ENCODE assay signal across 1 cellular context in genomic region chr5:6632931-6633468, GRCh38.
TF ChIP-seq lines count a peak whose summit lies in the region.

Gene NSUN2, minus strand, starts transcription at chr5:6633044. Its CDS starts 65 bp downstream, at chr5:6632979.
Gene SRD5A1, plus strand, starts transcription at chr5:6633440. Its CDS starts 137 bp downstream, at chr5:6633577.

TF ChIP-seq in HepG2, 621 proteins besides CTCF, POLR2A, EP300 and RAD21 (continued from another document and continues in another):
- TF ChIP-seq ZNF770 (CRISPR knock-in tag; IDR thresholded peaks at IDR 0.05) = no peak
- TF ChIP-seq GABPA (IDR thresholded peaks at IDR 0.05; ENCODE audit: low read depth, low read length) = peak; percentile 75
- peak; percentile 92 for TF ChIP-seq GABPA (CRISPR knock-in tag; IDR thresholded peaks at IDR 0.05; ENCODE audit: low read depth)
- peak; percentile 52; the same call in 1 of the 2 replicates for TF ChIP-seq TMF1 (CRISPR knock-in tag; IDR thresholded peaks at IDR 0.05; ENCODE audit: low read depth)
- TF ChIP-seq FOXK1 (CRISPR knock-in tag; IDR thresholded peaks at IDR 0.05; ENCODE audit: borderline replicate concordance, low read depth) = peak; percentile 32; the same call in 1 of the 2 replicates
- TF ChIP-seq ZFP36L1 (CRISPR knock-in tag; IDR thresholded peaks at IDR 0.05) = no peak
- TF ChIP-seq ZNF749 (CRISPR knock-in tag; IDR thresholded peaks at IDR 0.05; ENCODE audit: borderline replicate concordance) = 0 out of 2 replicates have a peak, but pooled peaks have one; percentile 44
- TF ChIP-seq ZBTB38 (CRISPR knock-in tag; IDR thresholded peaks at IDR 0.05) = no peak
- no peak for TF ChIP-seq SNAPC4 (CRISPR knock-in tag; IDR thresholded peaks at IDR 0.05)
- no peak for TF ChIP-seq CHD2 (IDR thresholded peaks at IDR 0.05; ENCODE audit: low read depth, low read length)
- no peak for TF ChIP-seq TRIM22 (IDR thresholded peaks at IDR 0.05)
- TF ChIP-seq BCLAF1 (IDR thresholded peaks at IDR 0.05) = no peak
- TF ChIP-seq ZNF512B (CRISPR knock-in tag; IDR thresholded peaks at IDR 0.05; ENCODE audit: borderline replicate concordance) = no peak
- TF ChIP-seq KDM1A (CRISPR knock-in tag; IDR thresholded peaks at IDR 0.05) = no peak
- no peak for TF ChIP-seq NKX3-1 (CRISPR knock-in tag; IDR thresholded peaks at IDR 0.05)
- no peak for TF ChIP-seq SUZ12 (IDR thresholded peaks at IDR 0.05; ENCODE audit: low read depth, low read length)
- TF ChIP-seq TBX2 (CRISPR knock-in tag; IDR thresholded peaks at IDR 0.05; ENCODE audit: borderline replicate concordance) = peak; percentile 22; the same call in 1 of the 2 replicates
- peak; percentile 92 for TF ChIP-seq GATAD1 (CRISPR knock-in tag; IDR thresholded peaks at IDR 0.05)
- TF ChIP-seq HNRNPK (IDR thresholded peaks at IDR 0.05; ENCODE audit: low read depth, low read length, poor library complexity, severe bottlenecking) = no peak
- no peak for TF ChIP-seq TAF15 (IDR thresholded peaks at IDR 0.05; ENCODE audit: low read depth, low read length, poor library complexity, severe bottlenecking)
- TF ChIP-seq ZNF878 (CRISPR knock-in tag; IDR thresholded peaks at IDR 0.05) = no peak
- 0 out of 2 replicates have a peak, but pooled peaks have one; percentile 44 for TF ChIP-seq ZBTB39 (CRISPR knock-in tag; IDR thresholded peaks at IDR 0.05)
- no peak for TF ChIP-seq STAG1 (CRISPR knock-in tag; IDR thresholded peaks at IDR 0.05)
- TF ChIP-seq ARNT2 (CRISPR knock-in tag; IDR thresholded peaks at IDR 0.05; ENCODE audit: low read depth) = peak; percentile 13; the same call in 1 of the 2 replicates
- TF ChIP-seq REL (CRISPR knock-in tag; conservative IDR thresholded peaks at IDR 0.05) = peak; percentile 36; the same call in 1 of the 2 replicates
- TF ChIP-seq ZNF101 (CRISPR knock-in tag; IDR thresholded peaks at IDR 0.05; ENCODE audit: borderline replicate concordance, low read depth) = no peak
- no peak for TF ChIP-seq ZNF30 (CRISPR knock-in tag; IDR thresholded peaks at IDR 0.05)
- no peak for TF ChIP-seq DMTF1 (CRISPR knock-in tag; IDR thresholded peaks at IDR 0.05)
- 0 out of 2 replicates have a peak, but pooled peaks have one; percentile 14 for TF ChIP-seq NFYB (CRISPR knock-in tag; IDR thresholded peaks at IDR 0.05)
- TF ChIP-seq PCBP1 (IDR thresholded peaks at IDR 0.05; ENCODE audit: borderline replicate concordance, low read depth, low read length) = no peak
- peak; percentile 96 for TF ChIP-seq KDM5A (IDR thresholded peaks at IDR 0.05; ENCODE audit: borderline replicate concordance, low read length)
- TF ChIP-seq ZNF546 (CRISPR knock-in tag; conservative IDR thresholded peaks at IDR 0.05) = no peak
- TF ChIP-seq ATAD3A (CRISPR knock-in tag; IDR thresholded peaks at IDR 0.05) = no peak
- TF ChIP-seq ZNF549 (CRISPR knock-in tag; IDR thresholded peaks at IDR 0.05) = no peak
- no peak for TF ChIP-seq POLR2AphosphoS2 (IDR thresholded peaks at IDR 0.05; ENCODE audit: low read depth, low read length)
